23 cellular contexts compared by ENCODE assay signal in genomic region chr2:149178626-149179025, GRCh38.
"Had no signal": no experiment of that assay in that cellular context is flagged by ENCODE, and none has a peak within 500 bp of the region (broad histone marks: within the 10 kb centered on the region; RNA-seq: fewer than 3 reads in every experiment).

No MANE protein-coding gene starts in this region.

- H3K27ac Mint-ChIP-seq: naive B cell; natural killer cell; stimulated activated naive B cell treated with anti-CD40 and anti-IgM and Interleukin-4, amounts not matched to agents 10 μg/mL and 1 μg/mL and 100 μg/mL, for 72 hours had no signal

- DNase-seq: glutamatergic neuron; heart left ventricle; hypothalamus; kidney glomerular epithelial cell; left cardiac atrium; left lung; lower lobe of right lung; mammary epithelial cell; mesenchymal stem cell; naive B cell; natural killer cell; occipital lobe; right lobe of liver; stimulated activated CD4-positive, alpha-beta T cell treated with anti-CD3 and anti-CD28 coated beads, Interleukin-1b, Interleukin-23, amount 100 ng/mL, for 48 hours; stimulated activated CD4-positive, alpha-beta T cell treated with anti-CD3 and anti-CD28 coated beads, Interleukin-2, amount 100 ng/mL, for 48 hours; stimulated activated CD4-positive, alpha-beta T cell treated with anti-CD3 and anti-CD28 coated beads, Interleukin-4, amount 100 ng/mL, for 4 hours; stimulated activated naive B cell treated with anti-CD40 and anti-IgM and Interleukin-4, amounts not matched to agents 10 μg/mL and 1 μg/mL and 100 μg/mL, for 72 hours; stimulated activated naive CD8-positive, alpha-beta T cell treated with anti-CD3 and anti-CD28 coated beads, Interleukin-15, Interleukin-2, amounts not matched to agents 100 U/mL and 50 U/mL, for 24 hours; stomach; testis; thyroid gland; upper lobe of left lung had no signal

- H3K36me3 Mint-ChIP-seq: naive B cell; natural killer cell; stimulated activated naive B cell treated with anti-CD40 and anti-IgM and Interleukin-4, amounts not matched to agents 10 μg/mL and 1 μg/mL and 100 μg/mL, for 72 hours had no signal

- H3K4me1 Mint-ChIP-seq: naive B cell; natural killer cell; stimulated activated naive B cell treated with anti-CD40 and anti-IgM and Interleukin-4, amounts not matched to agents 10 μg/mL and 1 μg/mL and 100 μg/mL, for 72 hours had no signal

- H3K9me3 Mint-ChIP-seq: naive B cell; natural killer cell; neural crest cell; stimulated activated naive B cell treated with anti-CD40 and anti-IgM and Interleukin-4, amounts not matched to agents 10 μg/mL and 1 μg/mL and 100 μg/mL, for 72 hours had no signal

- ATAC-seq: heart left ventricle; left cardiac atrium; left lung; lower lobe of right lung; natural killer cell; right lobe of liver; stimulated activated naive B cell treated with anti-CD40 and anti-IgM and Interleukin-4, amounts not matched to agents 10 μg/mL and 1 μg/mL and 100 μg/mL, for 72 hours; stimulated activated naive CD8-positive, alpha-beta T cell treated with anti-CD3 and anti-CD28 coated beads, Interleukin-15, Interleukin-2, amounts not matched to agents 100 U/mL and 50 U/mL, for 24 hours had no signal

- H3K4me3 Mint-ChIP-seq: naive B cell; natural killer cell; neural crest cell; stimulated activated naive B cell treated with anti-CD40 and anti-IgM and Interleukin-4, amounts not matched to agents 10 μg/mL and 1 μg/mL and 100 μg/mL, for 72 hours had no signal
